ENCODE assay signal across 7 cellular contexts in the genomic region with DNA sequence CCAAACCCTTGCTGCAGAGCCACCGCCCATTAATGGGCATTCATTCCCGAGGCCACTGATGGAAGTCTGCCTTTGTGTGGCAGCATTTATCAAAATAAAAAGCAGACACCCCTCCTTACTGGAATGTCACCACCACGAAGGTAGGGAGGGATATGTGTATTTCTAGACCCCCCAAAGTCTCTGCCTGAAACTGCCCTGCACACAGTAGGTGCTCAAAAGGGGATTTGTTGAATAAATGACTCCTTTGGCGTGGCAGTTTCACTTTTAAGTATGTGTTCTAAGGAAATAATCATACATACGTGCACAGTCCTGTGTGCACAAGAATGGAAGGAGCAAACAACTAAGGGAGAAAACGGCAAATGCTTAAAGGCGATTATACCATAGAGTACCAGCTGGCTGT. TPM values are rescaled to one million over a fixed set of nuclear protein-coding genes. Genes with fewer than 3 reads are reported as not detected.
DNase-seq lines count a peak whose midpoint lies in the region; ATAC-seq and TF ChIP-seq lines count a peak whose summit lies in the region.

No MANE protein-coding gene starts in this region.

- H3K14ac ChIP-seq in H9 (ENCODE audit: insufficient read depth, low read length), result no peak overlapping the region

- CTCF ChIA-PET in T-cell (lab: Charles Lee), result interaction anchor here in 1 of 2 donors (1.1 to 1.5 kb wide), 2 partner anchors 19 to 63 kb away, joined by 4 to 7 read pairs; partner anchors contain the start of gene HDAC6

- H3K9me3 ChIP-seq in H9 (ENCODE audit: control insufficient read depth, low read depth, low read length), result peaks cover 28% of the 10 kb centered on the region
- H3K9me3 ChIP-seq in skeletal muscle satellite cell (replicated peaks; ENCODE audit: low read length), result no peaks in the 10 kb centered on the region

- no peaks in the 10 kb centered on the region for H4K20me1 ChIP-seq in H9 (ENCODE audit: control insufficient read depth, insufficient read depth, insufficient read length)

- H3K27me3 Mint-ChIP-seq in H9 (ENCODE audit: low read depth) (peaks cover 3% of the 10 kb centered on the region), T-cell (no peaks in the 10 kb centered on the region)

- no peaks in the 10 kb centered on the region for H3K79me2 ChIP-seq in H9 (ENCODE audit: insufficient read depth, low read length)

- H3K4me1 ChIP-seq in H9 (ENCODE audit: insufficient read depth, low read length) (no peaks in the 10 kb centered on the region; the same call in none of the 2 replicates), skeletal muscle satellite cell (ENCODE audit: control insufficient read depth, insufficient read depth, low read length) (peaks cover 3% of the 10 kb centered on the region)

- no peak overlapping the region for H4K91ac ChIP-seq in H9 (ENCODE audit: insufficient read length, low read depth, low read length)

- H3K9me3 Mint-ChIP-seq in H9 (peaks cover 67 to 82% of the 10 kb centered on the region in 2 experiments), T-cell (no peaks in the 10 kb centered on the region)

- H2BK20ac ChIP-seq in H9 (ENCODE audit: low read depth, low read length, poor library complexity, severe bottlenecking), result no peak overlapping the region

- H3K4me1 Mint-ChIP-seq in H9 (peaks cover 0 to 14% of the 10 kb centered on the region in 2 experiments; a peak in 3 of 4 replicates), T-cell (peaks cover 18 to 24% (median 23%) of the 10 kb centered on the region in 3 donors)

- peaks cover 3 to 7% (median 6%) of the 10 kb centered on the region in 3 experiments; a peak in 4 of 7 replicates for H3K36me3 Mint-ChIP-seq in H9 (ENCODE audit: insufficient read depth in 1 of 3, low read depth in 3 of 3)
- H3K36me3 Mint-ChIP-seq in T-cell, result no peaks in the 10 kb centered on the region

- H3K4ac ChIP-seq in H9 (ENCODE audit: low read depth, low read length), result no peak overlapping the region

- H2AK5ac ChIP-seq in H9 (ENCODE audit: insufficient read length, low read length), result no peak overlapping the region

- no peak overlapping the region for H4K5ac ChIP-seq in H9 (ENCODE audit: insufficient read length, low read depth, low read length)

- no peaks in the 10 kb centered on the region for H3K79me1 ChIP-seq in H9 (ENCODE audit: insufficient read depth, low read depth, low read length, poor library complexity, severe bottlenecking)

- peak overlapping the region; percentile 62 for H3K27ac ChIP-seq in H9 (ENCODE audit: insufficient read length, low read depth, low read length)

- H2BK15ac ChIP-seq in H9 (ENCODE audit: low read depth, low read length), result no peak overlapping the region

- peaks cover 4% of the 10 kb centered on the region for H3K23me2 ChIP-seq in H9 (ENCODE audit: insufficient read length, low read depth, low read length, poor library complexity, severe bottlenecking)

- no peak overlapping the region for H2BK5ac ChIP-seq in H9 (ENCODE audit: insufficient read length, low read length)

- ATAC-seq in T-cell (replicated peaks in 1 of 4), result no peak
- no peak for ATAC-seq in GM21737 (IDR thresholded peaks at IDR 0.05; ENCODE audit: unreplicated experiment)

- no peak overlapping the region for H3K23ac ChIP-seq in H9 (ENCODE audit: insufficient read length, low read depth, low read length)

- H3K4me3 Mint-ChIP-seq in H9 (peak overlapping the region; percentile 82 to 87), T-cell (peak overlapping the region; percentile 86 to 96 (median 87))

- H3K27ac Mint-ChIP-seq in H9, result peak overlapping the region; percentile 93 to 98 (median 96); a peak in 5 of 7 replicates
- H3K27ac Mint-ChIP-seq in T-cell, result peak overlapping the region; percentile 93 to 100

- H3K27me3 ChIP-seq in H9 (ENCODE audit: insufficient read depth, low read length) (no peaks in the 10 kb centered on the region), skeletal muscle satellite cell (ENCODE audit: control insufficient read depth, insufficient read depth, low read length) (no peaks in the 10 kb centered on the region)

- H3K9ac ChIP-seq in H9 (ENCODE audit: extremely low read depth, insufficient read length, low read length) (peak overlapping the region; percentile 84), skeletal muscle satellite cell (ENCODE audit: low read depth, low read length) (peak overlapping the region; percentile 89)

- no peak overlapping the region for H3K18ac ChIP-seq in H9 (ENCODE audit: insufficient read length, low read depth, low read length)

- POLR2A ChIA-PET in T-cell (lab: Charles Lee), result no interaction called here

- H2BK12ac ChIP-seq in H9 (ENCODE audit: insufficient read length, low read depth, low read length), result no peak overlapping the region

- H2AFZ ChIP-seq in H9 (ENCODE audit: low read length), result no peak overlapping the region

- WGBS in H9 (ENCODE audit: extremely low coverage, insufficient read length, low lambda C conversion rate), result no CpG with 5 or more reads among the region's 7 CpGs

- H3K4me3 ChIP-seq in foreskin fibroblast (ENCODE audit: low read depth in 1 of 2, low read length in 2 of 2) (peak overlapping the region; percentile 66 to 74), skeletal muscle satellite cell (ENCODE audit: low read length) (peak overlapping the region; percentile 75)

- no peak for DNase-seq in H9
- no peak for DNase-seq in T-cell
- DNase-seq in foreskin fibroblast, result no peak
- DNase-seq in cerebellar cortex (ENCODE audit: low spot score), result no peak
- no peak for DNase-seq in stimulated activated CD4-positive, alpha-beta T cell treated with anti-CD3 and anti-CD28 coated beads, Interleukin-2, amount 100 ng/mL, for 48 hours

- no peak overlapping the region for H4K8ac ChIP-seq in H9 (replicated peaks; ENCODE audit: insufficient read length, low read depth, low read length)

- no peak overlapping the region for H3T11ph ChIP-seq in H9 (ENCODE audit: low read length)

- no peak overlapping the region for H3K56ac ChIP-seq in H9 (ENCODE audit: insufficient read length, low read depth, low read length)

- TF ChIP-seq CTCF in H9 (conservative IDR thresholded peaks at IDR 0.05) (no peak), foreskin fibroblast (IDR thresholded peaks at IDR 0.05; ENCODE audit: low read depth, low read length) (no peak)

- H3K4me2 ChIP-seq in H9 (ENCODE audit: insufficient read depth, insufficient read length, low read length) (peak overlapping the region; percentile 71), skeletal muscle satellite cell (ENCODE audit: low read length) (peak overlapping the region; percentile 77)

- H3K36me3 ChIP-seq in skeletal muscle satellite cell (ENCODE audit: insufficient read depth, low read length), result no peaks in the 10 kb centered on the region

- no peak overlapping the region for H2BK120ac ChIP-seq in H9 (ENCODE audit: low read depth, low read length, poor library complexity, severe bottlenecking)

RNA-seq across cellular contexts. Expression of gene GLOD5, which starts 23.6 kb away (rescaled TPM):
- total RNA-seq in H9 (2021), result not detected in 2 replicates
- not detected for total RNA-seq in T-cell
- not detected in 2 replicates for total RNA-seq in skeletal muscle satellite cell (2012; rRNA removed)

RNA-seq across cellular contexts. Expression of gene SUV39H1, which starts 41.4 kb away (rescaled TPM):
- 16.2 and 17.4 TPM in 2 replicates for total RNA-seq in H9 (2021)
- 10 to 100 TPM in 3 of 5 donors, 1 to 10 TPM in 2; 7.6 to 12.0 (median 10.6) TPM for total RNA-seq in T-cell
- total RNA-seq in skeletal muscle satellite cell (2012; rRNA removed), result 7.2 and 7.4 TPM in 2 replicates

RNA-seq across cellular contexts. Expression of gene GATA1, which starts 48.5 kb away (rescaled TPM):
- total RNA-seq in H9 (2021) (not detected in 2 replicates), T-cell (under 1 TPM; 0.23 to 0.64 (median 0.43) TPM)
- not detected in 2 replicates for total RNA-seq in skeletal muscle satellite cell (2012; rRNA removed)

RNA-seq across cellular contexts. Expression of gene WAS, which starts 54.3 kb away (rescaled TPM):
- total RNA-seq in H9 (2021) (0.24 and 0.61 TPM in 2 replicates), T-cell (100 to 1,000 TPM in 3 of 5 donors, 10 to 100 TPM in 2; 92.0 to 118 (median 103) TPM)
- total RNA-seq in skeletal muscle satellite cell (2012; rRNA removed), result 0.25 TPM in 1 of 2 replicates, not detected in the other
